ENCODE assay signal across 1 cellular context in the genomic region with DNA sequence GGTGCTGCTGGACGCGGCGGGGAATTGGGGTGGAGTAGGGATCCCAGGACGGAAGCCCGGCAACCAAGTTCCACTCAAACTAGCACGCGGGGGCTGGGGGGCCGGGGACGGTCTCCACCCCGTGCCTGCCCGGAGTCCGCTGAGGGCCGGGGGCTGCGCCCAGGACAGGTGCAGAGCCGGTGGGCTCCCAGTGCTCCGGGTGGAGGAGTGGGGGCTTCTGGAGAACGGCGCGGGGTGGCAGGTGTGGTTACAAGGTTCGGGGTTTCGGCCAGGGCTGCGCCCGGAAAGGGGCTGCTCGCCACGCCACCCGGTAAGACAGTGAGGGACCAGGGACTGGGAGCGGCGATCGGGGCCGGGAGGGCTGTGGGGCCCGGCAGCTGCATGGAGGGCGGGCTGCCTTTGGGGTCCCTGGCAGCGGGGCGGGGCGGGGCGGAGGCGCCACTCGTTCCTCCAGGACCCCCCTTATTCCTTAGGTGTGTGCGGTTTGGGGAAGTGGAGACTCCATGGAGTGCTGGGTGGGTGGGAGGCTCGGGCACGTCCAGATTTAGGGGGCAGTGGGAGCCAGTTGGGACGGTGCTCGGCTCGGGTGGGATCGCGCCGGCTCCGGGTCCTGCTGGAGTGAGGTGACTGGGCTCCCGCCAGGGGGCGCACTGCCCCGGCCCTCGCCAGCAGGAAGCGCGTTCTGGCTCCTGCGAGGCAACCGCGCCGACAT.
TF ChIP-seq lines count a peak whose summit lies in the region.

No MANE protein-coding gene starts in this region.

TF ChIP-seq in SK-N-SH, 30 proteins besides CTCF, POLR2A, EP300 and RAD21 (continued from another document):
- TF ChIP-seq GABPA (IDR thresholded peaks at IDR 0.05; ENCODE audit: low read depth) (no peak), POLR2AphosphoS5 (IDR thresholded peaks at IDR 0.05; ENCODE audit: low read depth, low read length) (no peak), CHD2 (IDR thresholded peaks at IDR 0.05; ENCODE audit: low read length, partially characterized antibody) (peak; percentile 38), GATA2 (CRISPR knock-in tag; IDR thresholded peaks at IDR 0.05) (0 out of 2 replicates have a peak, but pooled peaks have one; percentile 24), EZH2phosphoT487 (IDR thresholded peaks at IDR 0.05; ENCODE audit: borderline replicate concordance, low read depth) (0 out of 2 replicates have a peak, but pooled peaks have one; percentile 57), SMC3 (IDR thresholded peaks at IDR 0.05; ENCODE audit: low read depth, low read length) (peak; percentile 97), RFX5 (IDR thresholded peaks at IDR 0.05; ENCODE audit: low read length) (no peak), MXI1 (IDR thresholded peaks at IDR 0.05; ENCODE audit: low read depth, low read length) (peak; percentile 40; the same call in 1 of the 2 replicates)
